Comparison of ENCODE assay signal across 19 cellular contexts in genomic region chr15:90790057-90790456, GRCh38.
A peak's percentile ranks its signal among the peaks of the same experiment; 100 is the strongest.
DNase-seq lines count a peak whose midpoint lies in the region; ATAC-seq and FAIRE-seq lines count a peak whose summit lies in the region.
"Had no signal": no experiment of that assay in that cellular context is flagged by ENCODE, and none has a peak within 500 bp of the region (broad histone marks: within the 10 kb centered on the region; RNA-seq: fewer than 3 reads in every experiment).

No MANE protein-coding gene starts in this region.

- H3K27ac ChIP-seq in small intestine (ENCODE audit: low read depth in 1 of 2, low read length in 1 of 2): no peak overlapping the region
- H3K27ac ChIP-seq: GM23248, Peyer's patch, SJSA1 had no signal

- H3K36me3 ChIP-seq in small intestine (ENCODE audit: control insufficient read depth in 2 of 2, insufficient read depth in 2 of 2, low read length in 2 of 2): no peaks in the 10 kb centered on the region
- H3K36me3 ChIP-seq: Peyer's patch had no signal

- 39 to 56% (median 54%) methylated on average over 3 of the region's 3 CpGs for WGBS in small intestine, 3 donors

- peaks cover 15% of the 10 kb centered on the region for H3K4me1 Mint-ChIP-seq in activated T-helper 2 cell treated with anti-CD3 and anti-CD28 coated beads, Interferon-gamma antibody, Interleukin-2, Interleukin-4, amounts not matched to agents 10 μg/mL and 5 μg/mL and 100 μg/mL, durations not matched to agents 14 hours and 24 hours and 36 hours (ENCODE audit: low read depth)

- peak overlapping the region; percentile 12 for H3K27ac Mint-ChIP-seq in activated T-helper 2 cell treated with anti-CD3 and anti-CD28 coated beads, Interferon-gamma antibody, Interleukin-2, Interleukin-4, amounts not matched to agents 10 μg/mL and 5 μg/mL and 100 μg/mL, durations not matched to agents 14 hours and 24 hours and 36 hours
- H3K27ac Mint-ChIP-seq: CD4-positive, alpha-beta T cell had no signal

- H3K9me3 Mint-ChIP-seq in activated T-helper 2 cell treated with anti-CD3 and anti-CD28 coated beads, Interferon-gamma antibody, Interleukin-2, Interleukin-4, amounts not matched to agents 10 μg/mL and 5 μg/mL and 100 μg/mL, durations not matched to agents 14 hours and 24 hours and 36 hours: no peaks in the 10 kb centered on the region
- H3K9me3 Mint-ChIP-seq: CD4-positive, alpha-beta T cell had no signal

- ATAC-seq in GM21390 (IDR thresholded peaks at IDR 0.05; ENCODE audit: unreplicated experiment): no peak

- intact Hi-C loops in activated T-helper 2 cell treated with anti-CD3 and anti-CD28 coated beads, Interferon-gamma antibody, Interleukin-2, Interleukin-4, amounts not matched to agents 10 μg/mL and 5 μg/mL and 100 μg/mL, durations not matched to agents 14 hours and 24 hours and 36 hours (cut with micrococcal nuclease): no loop called here

- no peaks in the 10 kb centered on the region for H3K27me3 Mint-ChIP-seq in activated T-helper 2 cell treated with anti-CD3 and anti-CD28 coated beads, Interferon-gamma antibody, Interleukin-2, Interleukin-4, amounts not matched to agents 10 μg/mL and 5 μg/mL and 100 μg/mL, durations not matched to agents 14 hours and 24 hours and 36 hours (ENCODE audit: low read depth)
- H3K27me3 Mint-ChIP-seq: CD4-positive, alpha-beta T cell had no signal

- H3K36me3 Mint-ChIP-seq in activated T-helper 2 cell treated with anti-CD3 and anti-CD28 coated beads, Interferon-gamma antibody, Interleukin-2, Interleukin-4, amounts not matched to agents 10 μg/mL and 5 μg/mL and 100 μg/mL, durations not matched to agents 14 hours and 24 hours and 36 hours (ENCODE audit: low read depth): peaks cover 75% of the 10 kb centered on the region

- H3K27me3 ChIP-seq in small intestine (ENCODE audit: control insufficient read depth in 2 of 2, insufficient read depth in 2 of 2, low read length in 2 of 2): no peaks in the 10 kb centered on the region
- H3K27me3 ChIP-seq: Peyer's patch, SJSA1 had no signal

- DNase-seq in NCI-H146 (lab: John Stamatoyannopoulos, UW) (peak; percentile 7), NCI-H146 treated with DMSO at 0.1 percent for 48 hours (lab: John Stamatoyannopoulos, UW; ENCODE audit: unreplicated experiment) (no peak), kidney glomerular epithelial cell (lab: John Stamatoyannopoulos, UW) (peak; percentile 64), small intestine (peak; percentile 32), COLO829 (ENCODE audit: low spot score) (no peak), GM19240 (ENCODE audit: insufficient read length, low spot score) (no peak)
- no peak for DNase-seq in activated T-helper 2 cell treated with anti-CD3 and anti-CD28 coated beads, Interferon-gamma antibody, Interleukin-2, Interleukin-4, amounts not matched to agents 10 μg/mL and 5 μg/mL and 100 μg/mL, durations not matched to agents 14 hours and 24 hours and 36 hours (ENCODE audit: low spot score)
- DNase-seq: 8988T; Calu3; CD4-positive, alpha-beta T cell; IMR-90; NCI-H1436 treated with DMSO at 0.1 percent for 48 hours; NCI-H2081 treated with DMSO at 0.1 percent for 48 hours; Peyer's patch had no signal

- no peak overlapping the region for H3K4me3 ChIP-seq in small intestine (ENCODE audit: low read depth in 1 of 2, low read length in 2 of 2)
- H3K4me3 ChIP-seq: GM23248, HAP-1, Peyer's patch, SJSA1 had no signal

- no peak overlapping the region for H3K4me3 Mint-ChIP-seq in activated T-helper 2 cell treated with anti-CD3 and anti-CD28 coated beads, Interferon-gamma antibody, Interleukin-2, Interleukin-4, amounts not matched to agents 10 μg/mL and 5 μg/mL and 100 μg/mL, durations not matched to agents 14 hours and 24 hours and 36 hours (ENCODE audit: low read depth)
- H3K4me3 Mint-ChIP-seq: CD4-positive, alpha-beta T cell had no signal

- no peaks in the 10 kb centered on the region for H3K4me1 ChIP-seq in small intestine (ENCODE audit: control insufficient read depth in 2 of 2, insufficient read depth in 1 of 2, low read depth in 1 of 2, low read length in 1 of 2)
- H3K4me1 ChIP-seq: Peyer's patch had no signal

- H3K9me3 ChIP-seq in small intestine (ENCODE audit: control insufficient read depth, low read depth): no peaks in the 10 kb centered on the region
- H3K9me3 ChIP-seq: HAP-1, Peyer's patch, SJSA1 had no signal

- no peak for FAIRE-seq in small intestine (lab: Jason Lieb, UNC)
- FAIRE-seq: HTR-8/SVneo had no signal

Comparison
In these comparisons a context has a peak if more than half of its experiments do, and no peak if none do; other contexts are left out.
1. DNase-seq: peak in NCI-H146 (single experiment), kidney glomerular epithelial cell (single experiment) and small intestine (single experiment); none in NCI-H146 treated with DMSO at 0.1 percent for 48 hours (single experiment), activated T-helper 2 cell treated with anti-CD3 and anti-CD28 coated beads, Interferon-gamma antibody, Interleukin-2, Interleukin-4, amounts not matched to agents 10 μg/mL and 5 μg/mL and 100 μg/mL, durations not matched to agents 14 hours and 24 hours and 36 hours (single experiment), COLO829 (single experiment) and GM19240 (single experiment).